ENCODE assay signal across 14 cellular contexts in the genomic region with DNA sequence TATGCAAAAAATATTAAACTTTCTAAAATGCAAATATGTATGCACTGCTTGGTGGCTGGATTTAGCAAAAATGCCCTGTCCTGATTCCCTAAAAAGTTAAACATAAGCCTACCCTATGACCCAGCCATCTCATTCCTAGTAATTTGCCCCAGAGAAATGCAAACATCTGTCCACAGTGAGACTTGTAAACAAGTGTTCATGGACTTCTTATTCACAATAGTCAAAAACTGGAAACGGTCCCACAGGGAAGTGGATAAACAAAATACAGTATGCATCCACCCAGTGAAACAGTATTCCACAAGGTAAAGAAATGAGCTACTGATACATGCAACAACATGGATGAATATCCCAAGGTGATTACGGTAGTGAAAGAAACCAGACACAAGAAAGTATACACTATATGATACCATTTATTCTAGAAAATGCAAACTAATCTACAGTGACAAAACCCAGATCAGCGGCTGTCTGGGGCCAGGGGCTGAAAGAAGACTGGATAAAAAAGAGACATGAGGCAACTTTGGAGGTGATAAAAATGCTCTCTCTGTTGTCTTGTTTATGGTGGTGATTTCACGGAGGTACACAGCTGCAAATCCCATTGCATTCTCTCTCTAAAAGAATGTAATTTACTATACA.
"Had no signal": no experiment of that assay in that cellular context is flagged by ENCODE, and none has a peak within 500 bp of the region (broad histone marks: within the 10 kb centered on the region; RNA-seq: fewer than 3 reads in every experiment).

No MANE protein-coding gene starts in this region.

- ATAC-seq: heart left ventricle; stimulated activated memory B cell treated with anti-CD40 and anti-IgM and Interleukin-4, amounts not matched to agents 10 μg/mL and 1 μg/mL and 100 μg/mL, for 72 hours had no signal

- DNase-seq: activated CD4-positive, alpha-beta T cell treated with anti-CD3 and anti-CD28 coated beads for 48 hours; activated CD8-positive, alpha-beta memory T cell treated with anti-CD3 and anti-CD28 coated beads, Interleukin-2, amount 50 U/mL, for 48 hours; activated naive CD8-positive, alpha-beta T cell treated with anti-CD3 and anti-CD28 coated beads for 36 hours; central memory CD4-positive, alpha-beta T cell; cortex of kidney; effector CD4-positive, alpha-beta T cell; heart left ventricle; immature natural killer cell; naive B cell; retina; stimulated activated CD4-positive, alpha-beta T cell treated with anti-CD3 and anti-CD28 coated beads, Interleukin-2, amount 100 ng/mL, for 48 hours; T-helper 2 cell; thyroid gland had no signal
